In the genomic region with DNA sequence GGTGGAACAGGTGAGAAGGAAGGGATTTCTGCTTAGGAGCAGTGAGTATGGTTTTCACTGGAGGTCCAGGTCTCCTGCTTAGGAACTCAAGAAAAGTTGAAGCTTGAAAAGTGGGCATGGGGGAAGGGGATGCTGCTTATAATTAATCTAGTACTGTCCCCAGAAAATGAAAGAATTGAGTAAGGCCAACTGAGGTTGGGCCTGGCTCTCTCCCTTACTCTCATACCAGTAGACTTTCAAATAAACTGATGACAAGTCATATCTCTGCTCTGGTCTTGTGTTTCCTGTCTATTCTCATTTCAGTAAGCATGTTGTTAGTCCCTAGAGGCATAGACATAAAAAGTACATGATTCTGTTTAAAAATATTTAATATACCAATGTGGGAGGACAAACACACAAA, we compare ENCODE assay signal across 16 cellular contexts. TPM values are rescaled to one million over a fixed set of nuclear protein-coding genes. Genes with fewer than 3 reads are reported as not detected.
DNase-seq lines count a peak whose midpoint lies in the region; ATAC-seq and TF ChIP-seq lines count a peak whose summit lies in the region.
"Had no signal": no experiment of that assay in that cellular context is flagged by ENCODE, and none has a peak within 500 bp of the region (broad histone marks: within the 10 kb centered on the region; RNA-seq: fewer than 3 reads in every experiment).

No MANE protein-coding gene starts in this region.

- peaks cover 78% of the 10 kb centered on the region for H3K36me3 Mint-ChIP-seq in activated T-cell treated with anti-CD3 and anti-CD28 coated beads, Interleukin-2, amount 50 U/mL, for 4 hours (ENCODE audit: insufficient read depth)
- peaks cover 73% of the 10 kb centered on the region for H3K36me3 Mint-ChIP-seq in activated naive CD8-positive, alpha-beta T cell treated with anti-CD3 and anti-CD28 coated beads, Interleukin-2, amount 10 ng/mL, durations not matched to agents 7 days and 5 days
- peaks cover 96% of the 10 kb centered on the region for H3K36me3 Mint-ChIP-seq in stimulated activated naive CD8-positive, alpha-beta T cell treated with anti-CD3 and anti-CD28 coated beads, Interleukin-15, Interleukin-2, amounts not matched to agents 100 ng/mL and 50 ng/mL, for 24 hours (ENCODE audit: low read depth)
- H3K36me3 Mint-ChIP-seq: brain had no signal

- no peak for DNase-seq in activated T-cell treated with anti-CD3 and anti-CD28 coated beads, Interleukin-2, amount 50 U/mL, for 4 hours
- DNase-seq in activated T-cell treated with anti-CD3 and anti-CD28 coated beads, Interleukin-2, amount 50 U/mL, for 48 hours: no peak
- DNase-seq in activated naive CD8-positive, alpha-beta T cell treated with anti-CD3 and anti-CD28 coated beads, Interleukin-2, amount 10 ng/mL, durations not matched to agents 7 days and 5 days: no peak
- DNase-seq in NCI-H2107 (lab: John Stamatoyannopoulos, UW) (no peak), NCI-H82 (lab: John Stamatoyannopoulos, UW) (no peak)
- DNase-seq: KG1; lower lobe of right lung; NCI-H1436; stimulated activated CD4-positive, alpha-beta T cell treated with anti-CD3 and anti-CD28 coated beads, Interleukin-4, amount 100 ng/mL, for 1 hour had no signal

- no peaks in the 10 kb centered on the region for H3K9me3 ChIP-seq in Loucy (ENCODE audit: insufficient read depth, low read depth, low read length)
- H3K9me3 ChIP-seq: lower lobe of right lung had no signal

- no peak overlapping the region for H3K4me3 Mint-ChIP-seq in activated T-cell treated with anti-CD3 and anti-CD28 coated beads, Interleukin-2, amount 50 U/mL, for 4 hours
- H3K4me3 Mint-ChIP-seq in activated naive CD8-positive, alpha-beta T cell treated with anti-CD3 and anti-CD28 coated beads, Interleukin-2, amount 10 ng/mL, durations not matched to agents 7 days and 5 days: peak overlapping the region; percentile 76
- H3K4me3 Mint-ChIP-seq in stimulated activated naive CD8-positive, alpha-beta T cell treated with anti-CD3 and anti-CD28 coated beads, Interleukin-15, Interleukin-2, amounts not matched to agents 100 ng/mL and 50 ng/mL, for 24 hours: peak overlapping the region; percentile 63
- H3K4me3 Mint-ChIP-seq: brain had no signal

- H3F3A ChIP-seq in Loucy (ENCODE audit: low read depth): peaks cover 9% of the 10 kb centered on the region; the same call in 1 of the 2 replicates

- TF ChIP-seq CTCF in Loucy (conservative IDR thresholded peaks at IDR 0.05; ENCODE audit: low read length): no peak

- no peaks in the 10 kb centered on the region for H3K27me3 ChIP-seq in Loucy (ENCODE audit: insufficient read depth, low read length, poor library complexity, severe bottlenecking)

- H3K27ac Mint-ChIP-seq in activated naive CD8-positive, alpha-beta T cell treated with anti-CD3 and anti-CD28 coated beads, Interleukin-2, amount 10 ng/mL, durations not matched to agents 7 days and 5 days: peak overlapping the region; percentile 88
- H3K27ac Mint-ChIP-seq in stimulated activated naive CD8-positive, alpha-beta T cell treated with anti-CD3 and anti-CD28 coated beads, Interleukin-15, Interleukin-2, amounts not matched to agents 100 ng/mL and 50 ng/mL, for 24 hours: peak overlapping the region; percentile 92
- H3K27ac Mint-ChIP-seq: brain had no signal

- peaks cover 10% of the 10 kb centered on the region; the same call in 1 of the 2 replicates for H3K36me3 ChIP-seq in Loucy (ENCODE audit: insufficient read depth, low read length)

- H2AFZ ChIP-seq in Loucy (ENCODE audit: low read length): no peak overlapping the region

- peaks cover 89% of the 10 kb centered on the region for H3K4me1 Mint-ChIP-seq in activated T-cell treated with anti-CD3 and anti-CD28 coated beads, Interleukin-2, amount 50 U/mL, for 4 hours (ENCODE audit: low read depth)
- H3K4me1 Mint-ChIP-seq in activated naive CD8-positive, alpha-beta T cell treated with anti-CD3 and anti-CD28 coated beads, Interleukin-2, amount 10 ng/mL, durations not matched to agents 7 days and 5 days: peaks cover 81% of the 10 kb centered on the region
- H3K4me1 Mint-ChIP-seq in stimulated activated naive CD8-positive, alpha-beta T cell treated with anti-CD3 and anti-CD28 coated beads, Interleukin-15, Interleukin-2, amounts not matched to agents 100 ng/mL and 50 ng/mL, for 24 hours (ENCODE audit: low read depth): peaks cover 88% of the 10 kb centered on the region
- H3K4me1 Mint-ChIP-seq: brain had no signal

- no peaks in the 10 kb centered on the region for H3K79me2 ChIP-seq in Loucy (ENCODE audit: insufficient read depth, low read length)

- H3K4me1 ChIP-seq in Loucy (ENCODE audit: insufficient read depth, low read length, poor library complexity, severe bottlenecking): peaks cover 32% of the 10 kb centered on the region

- no peaks in the 10 kb centered on the region for H3K27me3 Mint-ChIP-seq in activated T-cell treated with anti-CD3 and anti-CD28 coated beads, Interleukin-2, amount 50 U/mL, for 4 hours (ENCODE audit: low read depth)
- no peaks in the 10 kb centered on the region for H3K27me3 Mint-ChIP-seq in activated naive CD8-positive, alpha-beta T cell treated with anti-CD3 and anti-CD28 coated beads, Interleukin-2, amount 10 ng/mL, durations not matched to agents 7 days and 5 days
- H3K27me3 Mint-ChIP-seq in stimulated activated naive CD8-positive, alpha-beta T cell treated with anti-CD3 and anti-CD28 coated beads, Interleukin-15, Interleukin-2, amounts not matched to agents 100 ng/mL and 50 ng/mL, for 24 hours: no peaks in the 10 kb centered on the region

- H3K9me3 Mint-ChIP-seq in activated T-cell treated with anti-CD3 and anti-CD28 coated beads, Interleukin-2, amount 50 U/mL, for 4 hours: peaks cover 4% of the 10 kb centered on the region
- peaks cover 5% of the 10 kb centered on the region for H3K9me3 Mint-ChIP-seq in activated naive CD8-positive, alpha-beta T cell treated with anti-CD3 and anti-CD28 coated beads, Interleukin-2, amount 10 ng/mL, durations not matched to agents 7 days and 5 days
- H3K9me3 Mint-ChIP-seq in stimulated activated naive CD8-positive, alpha-beta T cell treated with anti-CD3 and anti-CD28 coated beads, Interleukin-15, Interleukin-2, amounts not matched to agents 100 ng/mL and 50 ng/mL, for 24 hours: no peaks in the 10 kb centered on the region
- H3K9me3 Mint-ChIP-seq: brain had no signal

- H4K20me1 ChIP-seq in Loucy (ENCODE audit: insufficient read depth, low read length, poor library complexity, severe bottlenecking): no peaks in the 10 kb centered on the region

- no peaks in the 10 kb centered on the region for H3K9me2 ChIP-seq in Loucy (replicated peaks; ENCODE audit: low read depth, low read length)

- H3K4me3 ChIP-seq in Loucy (ENCODE audit: low read length, poor library complexity, severe bottlenecking): no peak overlapping the region
- H3K4me3 ChIP-seq: lower lobe of right lung had no signal

- POLR2A ChIA-PET in activated naive CD8-positive, alpha-beta T cell treated with anti-CD3 and anti-CD28 coated beads, Interleukin-2, amount 10 ng/mL, durations not matched to agents 7 days and 5 days (lab: Charles Lee): interaction anchor here (0.9 to 3.9 kb wide), 2 partner anchors 22 to 26 kb away, joined by 5 to 56 read pairs; partner anchors contain the start of gene CD48

- peak; percentile 20 to 29 for ATAC-seq in activated T-cell treated with anti-CD3 and anti-CD28 coated beads, Interleukin-2, amount 50 U/mL, for 4 hours
- peak; percentile 31 for ATAC-seq in activated naive CD8-positive, alpha-beta T cell treated with anti-CD3 and anti-CD28 coated beads, Interleukin-2, amount 10 ng/mL, durations not matched to agents 7 days and 5 days (ENCODE audit: low read depth)
- no peak for ATAC-seq in HG02571 (IDR thresholded peaks at IDR 0.05; ENCODE audit: unreplicated experiment)
- ATAC-seq: lower lobe of right lung, sciatic nerve, SK-N-SH treated with all-trans-retinoic acid at 6 μM for 48 hours had no signal

- H3K9ac ChIP-seq in Loucy (ENCODE audit: low read depth, low read length, poor library complexity, severe bottlenecking): peak overlapping the region; percentile 8

- peak overlapping the region; percentile 5 for H3K4me2 ChIP-seq in Loucy (ENCODE audit: low read depth, low read length, poor library complexity, severe bottlenecking)

RNA-seq across cellular contexts. Expression of gene CD48, which starts 26.4 kb away (rescaled TPM):
- total RNA-seq in activated T-cell treated with anti-CD3 and anti-CD28 coated beads, Interleukin-2, amount 50 U/mL, for 4 hours: 100 to 1,000 TPM; 313 to 347 (median 336) TPM
- 100 to 1,000 TPM; 379 to 386 TPM for total RNA-seq in activated naive CD8-positive, alpha-beta T cell treated with anti-CD3 and anti-CD28 coated beads, Interleukin-2, amount 10 ng/mL, durations not matched to agents 7 days and 5 days
- total RNA-seq: fibroblast of villous mesenchyme had no signal

RNA-seq across cellular contexts. Expression of gene SLAMF1, which starts 38.4 kb away (rescaled TPM):
- 100 to 1,000 TPM in 1 of 3 donors, 10 to 100 TPM in 2; 69.2 to 138 (median 96.6) TPM for total RNA-seq in activated T-cell treated with anti-CD3 and anti-CD28 coated beads, Interleukin-2, amount 50 U/mL, for 4 hours
- total RNA-seq in activated naive CD8-positive, alpha-beta T cell treated with anti-CD3 and anti-CD28 coated beads, Interleukin-2, amount 10 ng/mL, durations not matched to agents 7 days and 5 days: 10 to 100 TPM; 41.3 to 42.6 TPM
- total RNA-seq: fibroblast of villous mesenchyme had no signal

RNA-seq across cellular contexts. Expression of gene SLAMF7, which starts 53.8 kb away (rescaled TPM):
- total RNA-seq in activated T-cell treated with anti-CD3 and anti-CD28 coated beads, Interleukin-2, amount 50 U/mL, for 4 hours: 10 to 100 TPM; 44.1 to 80.5 (median 71.7) TPM
- 100 to 1,000 TPM; 124 to 137 TPM for total RNA-seq in activated naive CD8-positive, alpha-beta T cell treated with anti-CD3 and anti-CD28 coated beads, Interleukin-2, amount 10 ng/mL, durations not matched to agents 7 days and 5 days
- total RNA-seq: fibroblast of villous mesenchyme had no signal
